1 cellular context compared by ENCODE assay signal in genomic region chr16:4415538-4416199, GRCh38.
A peak's percentile ranks its signal among the peaks of the same experiment; 100 is the strongest.
TF ChIP-seq lines count a peak whose summit lies in the region.

No MANE protein-coding gene starts in this region.

TF ChIP-seq in GM12878, 131 proteins besides CTCF, POLR2A, EP300 and RAD21:
- TF ChIP-seq SUZ12 (IDR thresholded peaks at IDR 0.05; ENCODE audit: unreplicated experiment) (no peak), SPI1 (IDR thresholded peaks at IDR 0.05; ENCODE audit: borderline replicate concordance, insufficient read depth, low read depth, low read length) (peak; percentile 31; the same call in 1 of the 2 replicates), CBX3 (IDR thresholded peaks at IDR 0.05; ENCODE audit: borderline replicate concordance, low read depth) (no peak), NR2F1 (conservative IDR thresholded peaks at IDR 0.05) (peak; percentile 91), ZNF592 (IDR thresholded peaks at IDR 0.05) (no peak), GATAD2B (conservative IDR thresholded peaks at IDR 0.05; ENCODE audit: low read depth) (0 out of 2 replicates have a peak, but pooled peaks have one; percentile 30), MYB (IDR thresholded peaks at IDR 0.05; ENCODE audit: borderline replicate concordance, low read depth, low read length) (no peak), ZNF217 (IDR thresholded peaks at IDR 0.05) (0 out of 2 replicates have a peak, but pooled peaks have one; percentile 51), TCF12 (IDR thresholded peaks at IDR 0.05; ENCODE audit: low read depth, low read length) (no peak), KLF5 (IDR thresholded peaks at IDR 0.05; ENCODE audit: partially characterized antibody) (peak; percentile 20), RELB (IDR thresholded peaks at IDR 0.05; ENCODE audit: low read depth) (0 out of 2 replicates have a peak, but pooled peaks have one; percentile 25), POLR2AphosphoS5 (IDR thresholded peaks at IDR 0.05; ENCODE audit: low read length) (0 out of 2 replicates have a peak, but pooled peaks have one; percentile 15), ZNF687 (IDR thresholded peaks at IDR 0.05) (no peak), TBL1XR1 (IDR thresholded peaks at IDR 0.05; ENCODE audit: low read depth, low read length) (peak; percentile 20; the same call in 1 of the 2 replicates), HSF1 (IDR thresholded peaks at IDR 0.05; ENCODE audit: low read depth, low read length) (no peak), NBN (IDR thresholded peaks at IDR 0.05) (0 out of 2 replicates have a peak, but pooled peaks have one; percentile 40), YY1 (IDR thresholded peaks at IDR 0.05; ENCODE audit: low read depth, low read length) (0 out of 2 replicates have a peak, but pooled peaks have one; percentile 8), IRF3 (IDR thresholded peaks at IDR 0.05) (no peak), DPF2 (IDR thresholded peaks at IDR 0.05) (peak; percentile 84; the same call in 1 of the 2 replicates), MAX (IDR thresholded peaks at IDR 0.05; ENCODE audit: low read depth, low read length) (peak; percentile 17; the same call in 1 of the 2 replicates), SIN3A (IDR thresholded peaks at IDR 0.05; ENCODE audit: low read depth, low read length) (peak; percentile 48; the same call in 1 of the 2 replicates)
